Comparison of ENCODE assay signal across 8 cellular contexts in the genomic region with DNA sequence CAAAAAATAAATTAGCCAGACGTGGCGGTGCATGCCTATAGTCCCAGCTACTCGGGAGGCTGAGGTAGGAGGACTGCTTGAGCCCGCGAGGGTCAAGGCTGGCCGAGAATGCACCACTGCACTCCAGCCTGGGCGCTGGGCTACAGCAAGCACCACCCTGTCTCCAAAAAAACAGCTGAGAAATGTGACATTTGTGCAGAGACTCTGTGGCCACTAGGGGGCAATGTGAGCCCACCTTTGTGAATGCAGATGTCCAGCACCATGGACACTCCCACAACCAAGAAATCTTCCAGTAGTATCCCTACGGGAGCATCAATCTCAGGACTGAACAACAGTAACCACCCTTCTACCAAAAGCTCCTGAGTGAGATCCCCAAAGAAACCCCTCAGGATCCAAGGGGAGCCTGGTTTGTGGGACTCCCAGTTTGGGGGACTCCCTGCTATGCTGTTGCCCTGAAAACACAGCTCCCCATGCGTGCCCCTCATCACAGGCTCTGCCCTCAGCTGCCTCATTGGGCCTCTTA. TPM values are rescaled to one million over a fixed set of nuclear protein-coding genes. Genes with fewer than 3 reads are reported as not detected.
DNase-seq lines count a peak whose midpoint lies in the region; ATAC-seq and TF ChIP-seq lines count a peak whose summit lies in the region.

No MANE protein-coding gene starts in this region.

- no peak overlapping the region for H2BK120ac ChIP-seq in IMR-90 (ENCODE audit: low read depth, low read length)

- DNase-seq in GM06990 (ENCODE audit: extremely low read depth, insufficient read length): peak; percentile 47
- DNase-seq in IMR-90: peak; percentile 78
- peak; percentile 12 to 20 for DNase-seq in NOMO-1 (lab: John Stamatoyannopoulos, UW; ENCODE audit: unreplicated experiment in 2 of 2)
- DNase-seq in activated CD8-positive, alpha-beta memory T cell treated with anti-CD3 and anti-CD28 coated beads for 24 hours: peak; percentile 89
- DNase-seq in endothelial cell (ENCODE audit: low spot score): peak; percentile 86
- peak; percentile 88 for DNase-seq in midbrain (lab: John Stamatoyannopoulos, UW)
- peak; percentile 51 to 63 for DNase-seq in stimulated activated CD8-positive, alpha-beta memory T cell treated with anti-CD3 and anti-CD28 coated beads, Interleukin-2, amount 100 ng/mL, for 1 hour (ENCODE audit: low read depth in 2 of 2)

- no peak overlapping the region for H3K4me2 ChIP-seq in IMR-90 (ENCODE audit: low read depth, low read length)

- peaks cover 5% of the 10 kb centered on the region for H3K27me3 Mint-ChIP-seq in endothelial cell (ENCODE audit: unreplicated experiment)

- H3K9me3 ChIP-seq in IMR-90 (ENCODE audit: control insufficient read depth, insufficient read depth, low read length): no peaks in the 10 kb centered on the region

- no peak for TF ChIP-seq POLR2A in IMR-90 (IDR thresholded peaks at IDR 0.05; ENCODE audit: low read depth, low read length)

- 39% methylated on average over 3 of the region's 9 CpGs; no CpG with 5 or more reads in 1 of the 2 experiments for WGBS in IMR-90 (ENCODE audit: extremely low coverage in 2 of 2, insufficient read length in 1 of 2), 2 experiments

- ATAC-seq in IMR-90 (ENCODE audit: low read depth): peak; percentile 98
- no peak for ATAC-seq in HG02588 (IDR thresholded peaks at IDR 0.05; ENCODE audit: unreplicated experiment)

- no peaks in the 10 kb centered on the region for H3K9me1 ChIP-seq in IMR-90 (ENCODE audit: insufficient read depth, low read length)

- no peak overlapping the region for H3K4me3 ChIP-seq in GM06990 (replicated peaks; ENCODE audit: low read depth, low read length)
- H3K4me3 ChIP-seq in IMR-90 (ENCODE audit: insufficient read depth, low read depth, low read length): no peak overlapping the region

- in situ Hi-C loops in IMR-90 (cut with MboI; ENCODE audit: low sequenced_read_pairs): loop anchor here (5.0 to 10.0 kb wide), 2 partner anchors 254 to 426 kb away; no protein-coding TSS in a partner anchor

- H3K36me3 ChIP-seq in GM06990 (ENCODE audit: control insufficient read depth, insufficient read depth, low read length) (no peaks in the 10 kb centered on the region), IMR-90 (ENCODE audit: control insufficient read depth, insufficient read depth, low read length) (no peaks in the 10 kb centered on the region)

- H3K4ac ChIP-seq in IMR-90 (ENCODE audit: low read depth, low read length): no peak overlapping the region

- H3K27ac Mint-ChIP-seq in endothelial cell (ENCODE audit: unreplicated experiment): no peak overlapping the region

- H3K9me3 Mint-ChIP-seq in endothelial cell (ENCODE audit: unreplicated experiment): no peaks in the 10 kb centered on the region

- peak; percentile 98 for TF ChIP-seq RAD21 in IMR-90 (IDR thresholded peaks at IDR 0.05; ENCODE audit: low read length)

- H3K79me1 ChIP-seq in IMR-90 (ENCODE audit: low read depth in 1 of 2, low read length in 2 of 2): no peaks in the 10 kb centered on the region

- dilution Hi-C loops in IMR-90 (cut with HindIII; ENCODE audit: low sequenced_read_pairs, unreplicated experiment): no loop called here

- H3K27me3 ChIP-seq in GM06990 (replicated peaks; ENCODE audit: control insufficient read depth, insufficient read depth, low read length): no peaks in the 10 kb centered on the region
- no peaks in the 10 kb centered on the region for H3K27me3 ChIP-seq in IMR-90 (ENCODE audit: control insufficient read depth, insufficient read depth, low read length)

- peak; percentile 81 for TF ChIP-seq CTCF in GM06990 (IDR thresholded peaks at IDR 0.05; ENCODE audit: insufficient read depth, low read length, poor library complexity, severe bottlenecking)
- peak; percentile 97 for TF ChIP-seq CTCF in IMR-90 (conservative IDR thresholded peaks at IDR 0.05; ENCODE audit: low read depth, low read length)
- peak; percentile 97 for TF ChIP-seq CTCF in endothelial cell (IDR thresholded peaks at IDR 0.05; ENCODE audit: unreplicated experiment)

- H3K4me1 Mint-ChIP-seq in endothelial cell (ENCODE audit: unreplicated experiment): peaks cover 18% of the 10 kb centered on the region

- H4K5ac ChIP-seq in IMR-90 (ENCODE audit: low read depth, low read length): no peak overlapping the region

- CTCF ChIA-PET in IMR-90 (lab: Yijun Ruan, JAX): interaction anchor here (0.8 to 2.1 kb wide), 20 partner anchors 8 to 430 kb away, joined by 3 to 16 read pairs (median 4); no protein-coding TSS in a partner anchor

- no peak overlapping the region for H3K14ac ChIP-seq in IMR-90 (replicated peaks; ENCODE audit: low read depth, low read length)

- H2BK15ac ChIP-seq in IMR-90 (ENCODE audit: low read depth, low read length): no peak overlapping the region

- H2AFZ ChIP-seq in IMR-90 (replicated peaks; ENCODE audit: low read length, poor library complexity): peak overlapping the region; percentile 35

- peaks cover 16% of the 10 kb centered on the region for H3K36me3 Mint-ChIP-seq in endothelial cell (ENCODE audit: low read depth, unreplicated experiment)

- H3K56ac ChIP-seq in IMR-90 (ENCODE audit: extremely low read depth, insufficient read depth, low read length): no peak overlapping the region

- H3K4me3 Mint-ChIP-seq in endothelial cell (ENCODE audit: unreplicated experiment): no peak overlapping the region

- no peaks in the 10 kb centered on the region for H4K20me1 ChIP-seq in IMR-90 (ENCODE audit: insufficient read depth, low read length)

- H4K91ac ChIP-seq in IMR-90 (ENCODE audit: insufficient read depth, low read depth, low read length): no peak overlapping the region

- H3K9ac ChIP-seq in IMR-90 (ENCODE audit: low read depth, low read length): no peak overlapping the region

- POLR2A ChIA-PET in IMR-90 (lab: Charles Lee; ENCODE audit: unreplicated experiment): no interaction called here

- no peak overlapping the region for H2AK5ac ChIP-seq in IMR-90 (ENCODE audit: low read depth, low read length)

- no peak overlapping the region for H3K27ac ChIP-seq in IMR-90 (ENCODE audit: insufficient read depth, low read length)

- no peak overlapping the region for H4K8ac ChIP-seq in IMR-90 (ENCODE audit: low read depth in 2 of 2, low read length in 2 of 2)

- H2AK9ac ChIP-seq in IMR-90 (replicated peaks; ENCODE audit: low read depth, low read length, poor library complexity): no peak overlapping the region

- H3K23ac ChIP-seq in IMR-90 (ENCODE audit: low read depth, low read length): no peak overlapping the region

- H2BK20ac ChIP-seq in IMR-90 (ENCODE audit: low read depth, low read length): no peak overlapping the region

- H3K4me1 ChIP-seq in IMR-90 (ENCODE audit: control insufficient read depth, insufficient read depth, low read length): no peaks in the 10 kb centered on the region

- H3K18ac ChIP-seq in IMR-90 (ENCODE audit: low read depth, low read length): no peak overlapping the region

- no peak overlapping the region for H2BK5ac ChIP-seq in IMR-90 (ENCODE audit: low read depth, low read length, poor library complexity, severe bottlenecking)

- intact Hi-C loops in IMR-90 (cut with micrococcal nuclease): loop anchor here (1.0 to 2.0 kb wide), 6 partner anchors 80 to 426 kb away; no protein-coding TSS in a partner anchor

- BruUV-seq in IMR-90 (replicated peaks; lab: Mats Ljungman, UMichigan): no TSS peak

TF ChIP-seq in IMR-90, 13 proteins besides CTCF, POLR2A, EP300 and RAD21:
- TF ChIP-seq RFX5 (IDR thresholded peaks at IDR 0.05; ENCODE audit: low read depth, low read length): no peak
- peak; percentile 97 for TF ChIP-seq SMC3 (IDR thresholded peaks at IDR 0.05; ENCODE audit: low read depth, low read length)

RNA-seq across cellular contexts. Expression of gene AHCYL2, which starts 6.3 kb away (rescaled TPM):
- total RNA-seq in IMR-90 (2012; rRNA removed): 5.7 and 6.7 TPM in 2 replicates
- 5.9 and 7.6 TPM in 2 replicates for polyA plus RNA-seq in IMR-90 (2012; rRNA removed)
- polyA plus RNA-seq in IMR-90 (2012; cell fraction: cytosol; rRNA removed): 1.9 and 3.4 TPM in 2 replicates
- 4.3 and 24.1 TPM in 2 replicates for polyA plus RNA-seq in IMR-90 (2012; cell fraction: nucleus; rRNA removed; ENCODE audit: low replicate concordance)
- total RNA-seq in endothelial cell (ENCODE audit: unreplicated experiment): 19.9 TPM

RNA-seq across cellular contexts. Expression of gene SMO, which starts 30.1 kb away (rescaled TPM):
- total RNA-seq in IMR-90 (2012; rRNA removed): 15.3 and 18.5 TPM in 2 replicates
- 24.7 and 25.8 TPM in 2 replicates for polyA plus RNA-seq in IMR-90 (2012; rRNA removed)
- polyA plus RNA-seq in IMR-90 (2012; cell fraction: cytosol; rRNA removed): 15.7 and 27.9 TPM in 2 replicates
- polyA plus RNA-seq in IMR-90 (2012; cell fraction: nucleus; rRNA removed; ENCODE audit: low replicate concordance): 67.9 and 102 TPM in 2 replicates
- total RNA-seq in endothelial cell (ENCODE audit: unreplicated experiment): 17.4 TPM

Comparison
In these comparisons a context has a peak if more than half of its experiments do, and no peak if none do; other contexts are left out.
1. DNase-seq: peak in every context shown above with its lines; median percentile 89 in activated CD8-positive, alpha-beta memory T cell treated with anti-CD3 and anti-CD28 coated beads for 24 hours; 88 in midbrain; 86 in endothelial cell; 78 in IMR-90; 57 in stimulated activated CD8-positive, alpha-beta memory T cell treated with anti-CD3 and anti-CD28 coated beads, Interleukin-2, amount 100 ng/mL, for 1 hour; 47 in GM06990; 16 in NOMO-1.